ENCODE assay signal across 10 cellular contexts in the genomic region with DNA sequence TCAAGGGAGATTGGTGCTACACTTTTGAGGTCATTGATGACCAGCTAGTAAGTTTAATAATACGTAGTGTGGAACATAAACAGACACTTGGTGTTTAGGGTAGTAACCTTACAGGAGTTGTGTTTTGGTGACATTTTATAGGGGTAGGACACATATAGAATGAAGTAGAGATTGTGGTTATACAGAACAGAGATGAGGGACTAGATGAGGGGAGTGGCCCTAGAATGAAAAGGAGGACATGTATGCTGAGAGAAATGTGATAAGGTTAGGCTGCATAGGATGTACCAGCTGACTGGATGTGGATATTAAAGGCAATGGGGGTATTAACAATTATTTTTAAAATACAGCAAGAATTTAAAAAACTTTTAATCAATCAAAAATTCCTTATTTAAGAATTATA. TPM values are rescaled to one million over a fixed set of nuclear protein-coding genes. Genes with fewer than 3 reads are reported as not detected.
DNase-seq lines count a peak whose midpoint lies in the region; ATAC-seq and TF ChIP-seq lines count a peak whose summit lies in the region.
"Had no signal": no experiment of that assay in that cellular context is flagged by ENCODE, and none has a peak within 500 bp of the region (broad histone marks: within the 10 kb centered on the region; RNA-seq: fewer than 3 reads in every experiment).

No MANE protein-coding gene starts in this region.

- ATAC-seq in CD4-positive, CD25-positive, alpha-beta regulatory T cell (ENCODE audit: low read depth in 2 of 2) = peak in 1 of 2 donors; percentile 31
- ATAC-seq in IMR-90 (ENCODE audit: low read depth) (no peak), natural killer cell (peak in 2 of 3 donors; percentile 15 to 42), upper lobe of left lung (ENCODE audit: low FRiP score in 2 of 2) (no peak), HG03159 (IDR thresholded peaks at IDR 0.05; ENCODE audit: unreplicated experiment) (no peak)

- no peak overlapping the region for H3K14ac ChIP-seq in IMR-90 (replicated peaks; ENCODE audit: low read depth, low read length)

- peaks cover 95% of the 10 kb centered on the region for H3K4me1 ChIP-seq in CD4-positive, CD25-positive, alpha-beta regulatory T cell (ENCODE audit: control insufficient read depth, insufficient read depth, low read length, poor library complexity, severe bottlenecking)
- H3K4me1 ChIP-seq in IMR-90 (ENCODE audit: control insufficient read depth, insufficient read depth, low read length) (peaks cover 12% of the 10 kb centered on the region), upper lobe of left lung (peaks cover 75 to 95% (median 84%) of the 10 kb centered on the region in 4 donors)

- no peaks in the 10 kb centered on the region for H3K36me3 ChIP-seq in CD4-positive, CD25-positive, alpha-beta regulatory T cell (ENCODE audit: control insufficient read depth, insufficient read depth, low read length)
- H3K36me3 ChIP-seq in IMR-90 (ENCODE audit: control insufficient read depth, insufficient read depth, low read length) (no peaks in the 10 kb centered on the region), upper lobe of left lung (no peaks in the 10 kb centered on the region)

- no TSS peak for BruUV-seq in IMR-90 (replicated peaks; lab: Mats Ljungman, UMichigan)

- in situ Hi-C loops in IMR-90 (cut with MboI; ENCODE audit: low sequenced_read_pairs) = no loop called here

- H3K9me3 Mint-ChIP-seq in CD4-positive, CD25-positive, alpha-beta regulatory T cell = no peaks in the 10 kb centered on the region
- H3K9me3 Mint-ChIP-seq in activated naive CD8-positive, alpha-beta T cell (ENCODE audit: low read depth) = no peaks in the 10 kb centered on the region
- H3K9me3 Mint-ChIP-seq in natural killer cell = no peaks in the 10 kb centered on the region

- peak overlapping the region; percentile 97 for H3K27ac ChIP-seq in CD4-positive, CD25-positive, alpha-beta regulatory T cell (ENCODE audit: insufficient read depth, low read length, poor library complexity, severe bottlenecking)
- H3K27ac ChIP-seq in IMR-90 (ENCODE audit: insufficient read depth, low read length) = no peak overlapping the region
- H3K27ac ChIP-seq in upper lobe of left lung = peak overlapping the region in 2 of 4 donors; percentile 12 to 13

- TF ChIP-seq CTCF in IMR-90 (conservative IDR thresholded peaks at IDR 0.05; ENCODE audit: low read depth, low read length) (no peak), natural killer cell (IDR thresholded peaks at IDR 0.05) (no peak), upper lobe of left lung (IDR thresholded peaks at IDR 0.05) (no peak)

- peak overlapping the region; percentile 64; the same call in 1 of the 2 replicates for H3K4me2 ChIP-seq in IMR-90 (ENCODE audit: low read depth, low read length)

- intact Hi-C loops in IMR-90 (cut with micrococcal nuclease) (loop anchor here (10.0 kb wide), 1 partner anchor 298 kb away; no protein-coding TSS in a partner anchor), natural killer cell (cut with micrococcal nuclease) (loop anchor here (5.0 to 10.0 kb wide), 2 partner anchors 34 to 128 kb away; no protein-coding TSS in a partner anchor)

- H3K4ac ChIP-seq in IMR-90 (ENCODE audit: low read depth, low read length) = no peak overlapping the region

- peaks cover 0 to 28% of the 10 kb centered on the region in 2 experiments; a peak in 2 of 4 replicates for H3K79me1 ChIP-seq in IMR-90 (ENCODE audit: low read depth in 1 of 2, low read length in 2 of 2)

- H2BK15ac ChIP-seq in IMR-90 (ENCODE audit: low read depth, low read length) = 0 out of 3 replicates have a peak overlapping the region, but pooled peaks have one; percentile 41

- peaks cover 56 to 82% (median 72%) of the 10 kb centered on the region in 4 donors for H3K4me1 Mint-ChIP-seq in CD4-positive, CD25-positive, alpha-beta regulatory T cell
- H3K4me1 Mint-ChIP-seq in activated naive CD8-positive, alpha-beta T cell (ENCODE audit: low read depth) = peaks cover 81% of the 10 kb centered on the region
- peaks cover 82 to 87% of the 10 kb centered on the region in 2 donors for H3K4me1 Mint-ChIP-seq in natural killer cell

- peak overlapping the region; percentile 71 to 83 (median 73) for H3K4me3 Mint-ChIP-seq in CD4-positive, CD25-positive, alpha-beta regulatory T cell
- H3K4me3 Mint-ChIP-seq in activated naive CD8-positive, alpha-beta T cell = peak overlapping the region; percentile 76
- peak overlapping the region; percentile 35 for H3K4me3 Mint-ChIP-seq in natural killer cell

- no peaks in the 10 kb centered on the region for H3K27me3 ChIP-seq in CD4-positive, CD25-positive, alpha-beta regulatory T cell (ENCODE audit: control insufficient read depth, insufficient read depth, low read length)
- H3K27me3 ChIP-seq in IMR-90 (ENCODE audit: control insufficient read depth, insufficient read depth, low read length) (no peaks in the 10 kb centered on the region), upper lobe of left lung (no peaks in the 10 kb centered on the region)

- POLR2A ChIA-PET in IMR-90 (lab: Charles Lee; ENCODE audit: unreplicated experiment) = interaction anchor here (0.6 kb wide), 1 partner anchor 9 kb away, joined by 4 read pairs; no protein-coding TSS in a partner anchor

- H3K9ac ChIP-seq in IMR-90 (ENCODE audit: low read depth, low read length) = no peak overlapping the region

- dilution Hi-C loops in IMR-90 (cut with HindIII; ENCODE audit: low sequenced_read_pairs, unreplicated experiment) = no loop called here

- H2BK20ac ChIP-seq in IMR-90 (ENCODE audit: low read depth, low read length) = no peak overlapping the region

- WGBS in IMR-90 (ENCODE audit: extremely low coverage in 2 of 2, insufficient read length in 1 of 2), 2 experiments = 100% methylated on average over 1 of the region's 1 CpG; no CpG with 5 or more reads in 1 of the 2 experiments
- 72 to 74% methylated on average over 1 of the region's 1 CpG for WGBS in upper lobe of left lung, 2 donors

- TF ChIP-seq POLR2A in IMR-90 (IDR thresholded peaks at IDR 0.05; ENCODE audit: low read depth, low read length) (no peak), upper lobe of left lung (IDR thresholded peaks at IDR 0.05) (no peak)

- H2BK120ac ChIP-seq in IMR-90 (ENCODE audit: low read depth, low read length) = no peak overlapping the region

- H3K56ac ChIP-seq in IMR-90 (ENCODE audit: extremely low read depth, insufficient read depth, low read length) = no peak overlapping the region

- peaks cover 8% of the 10 kb centered on the region for H3K9me1 ChIP-seq in IMR-90 (ENCODE audit: insufficient read depth, low read length)

- CTCF ChIA-PET in IMR-90 (lab: Yijun Ruan, JAX) = interaction anchor here (1.2 kb wide), 1 partner anchor 75 kb away, joined by 4 read pairs; no protein-coding TSS in a partner anchor

- no peak for TF ChIP-seq RAD21 in IMR-90 (IDR thresholded peaks at IDR 0.05; ENCODE audit: low read length)

- H2AFZ ChIP-seq in IMR-90 (replicated peaks; ENCODE audit: low read length, poor library complexity) = no peak overlapping the region

- H4K5ac ChIP-seq in IMR-90 (ENCODE audit: low read depth, low read length) = peak overlapping the region; percentile 18; the same call in 1 of the 2 replicates

- H3K27ac Mint-ChIP-seq in CD4-positive, CD25-positive, alpha-beta regulatory T cell = peak overlapping the region; percentile 27 to 90 (median 88)
- peak overlapping the region; percentile 90 for H3K27ac Mint-ChIP-seq in activated naive CD8-positive, alpha-beta T cell
- H3K27ac Mint-ChIP-seq in natural killer cell = peak overlapping the region; percentile 81 to 84

- no peaks in the 10 kb centered on the region for H3K9me3 ChIP-seq in CD4-positive, CD25-positive, alpha-beta regulatory T cell (ENCODE audit: control insufficient read depth in 2 of 2, low read length in 2 of 2)
- no peaks in the 10 kb centered on the region for H3K9me3 ChIP-seq in IMR-90 (ENCODE audit: control insufficient read depth, insufficient read depth, low read length)
- no peaks in the 10 kb centered on the region for H3K9me3 ChIP-seq in upper lobe of left lung

- no peak overlapping the region; the same call in 1 of the 2 replicates for H3K18ac ChIP-seq in IMR-90 (ENCODE audit: low read depth, low read length)

- peak overlapping the region; percentile 69 for H2BK5ac ChIP-seq in IMR-90 (ENCODE audit: low read depth, low read length, poor library complexity, severe bottlenecking)

- H3K4me3 ChIP-seq in CD4-positive, CD25-positive, alpha-beta regulatory T cell (ENCODE audit: low read depth, low read length) = peak overlapping the region; percentile 100
- H3K4me3 ChIP-seq in IMR-90 (ENCODE audit: insufficient read depth, low read depth, low read length) (no peak overlapping the region), upper lobe of left lung (no peak overlapping the region)

- no peak overlapping the region for H2AK9ac ChIP-seq in IMR-90 (replicated peaks; ENCODE audit: low read depth, low read length, poor library complexity)

- H4K8ac ChIP-seq in IMR-90 (ENCODE audit: low read depth in 2 of 2, low read length in 2 of 2) = no peak overlapping the region

- H3K36me3 Mint-ChIP-seq in CD4-positive, CD25-positive, alpha-beta regulatory T cell = peaks cover 9% of the 10 kb centered on the region
- peaks cover 8% of the 10 kb centered on the region for H3K36me3 Mint-ChIP-seq in activated naive CD8-positive, alpha-beta T cell
- no peaks in the 10 kb centered on the region for H3K36me3 Mint-ChIP-seq in natural killer cell

- no peaks in the 10 kb centered on the region for H3K27me3 Mint-ChIP-seq in CD4-positive, CD25-positive, alpha-beta regulatory T cell
- H3K27me3 Mint-ChIP-seq in activated naive CD8-positive, alpha-beta T cell = no peaks in the 10 kb centered on the region
- H3K27me3 Mint-ChIP-seq in natural killer cell (ENCODE audit: low read depth in 2 of 2) = no peaks in the 10 kb centered on the region

- peak overlapping the region; percentile 41; the same call in 1 of the 2 replicates for H3K23ac ChIP-seq in IMR-90 (ENCODE audit: low read depth, low read length)

- peaks cover 48% of the 10 kb centered on the region for H4K20me1 ChIP-seq in IMR-90 (ENCODE audit: insufficient read depth, low read length)

- DNase-seq in CD4-positive, CD25-positive, alpha-beta regulatory T cell = no peak
- DNase-seq in IMR-90 (no peak), natural killer cell (no peak), HPDE6-E6E7 (ENCODE audit: extremely low spot score) (no peak), upper lobe of left lung (no peak), NCI-H2227 treated with DMSO at 0.1 percent for 48 hours (lab: John Stamatoyannopoulos, UW) (no peak)
- DNase-seq: COR-L47, NCI-H1105 had no signal

- no peak for TF ChIP-seq EP300 in upper lobe of left lung (IDR thresholded peaks at IDR 0.05)

- no peak overlapping the region for H2AK5ac ChIP-seq in IMR-90 (ENCODE audit: low read depth, low read length)

- H4K91ac ChIP-seq in IMR-90 (ENCODE audit: insufficient read depth, low read depth, low read length) = no peak overlapping the region

RNA-seq across cellular contexts. Expression of gene MBNL1, which starts 8.0 kb away (rescaled TPM):
- total RNA-seq in CD4-positive, CD25-positive, alpha-beta regulatory T cell = 726 TPM
- 100 to 1,000 TPM; 221 to 262 (median 237) TPM for polyA plus RNA-seq in CD4-positive, CD25-positive, alpha-beta regulatory T cell
- total RNA-seq in IMR-90 (2012; rRNA removed) = 515 and 664 TPM in 2 replicates
- 127 and 129 TPM in 2 replicates for polyA plus RNA-seq in IMR-90 (2012; rRNA removed)
- polyA plus RNA-seq in IMR-90 (2012; cell fraction: cytosol; rRNA removed) = 41.6 and 47.4 TPM in 2 replicates
- polyA plus RNA-seq in IMR-90 (2012; cell fraction: nucleus; rRNA removed; ENCODE audit: low replicate concordance) = 48.0 and 82.1 TPM in 2 replicates
- 100 to 1,000 TPM; 600 to 704 (median 607) TPM for total RNA-seq in natural killer cell
- total RNA-seq in upper lobe of left lung = 100 to 1,000 TPM; 231 to 506 (median 357) TPM

Comparison
In these comparisons a context has a peak if more than half of its experiments do, and no peak if none do; other contexts are left out.
1. ATAC-seq: peak in natural killer cell (2 of 3); none in IMR-90 (single experiment), upper lobe of left lung (0 of 2) and HG03159 (single experiment).
2. Peak in every context shown above with its lines, with median percentiles within 50 percentile points of each other: H3K27ac Mint-ChIP-seq and H3K4me3 Mint-ChIP-seq.